In the genomic region with DNA sequence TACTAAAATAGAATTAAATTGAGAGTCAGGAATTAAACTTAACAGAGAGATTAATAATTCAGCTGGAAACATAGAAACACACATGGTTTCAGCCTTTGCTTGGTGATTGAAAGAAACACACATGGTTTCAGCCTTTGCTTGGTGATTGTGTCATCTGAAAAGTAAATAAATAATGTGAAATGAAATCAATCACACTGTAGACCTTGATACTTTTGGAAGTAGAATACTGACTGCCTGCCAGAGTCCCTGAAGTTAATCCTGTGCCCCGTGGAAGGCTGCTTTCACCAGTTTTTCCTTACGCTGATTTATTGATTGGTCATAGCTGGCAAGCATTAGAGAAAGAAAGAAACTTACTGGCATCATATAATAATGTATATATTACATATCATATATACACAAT, we compare ENCODE assay signal across 31 cellular contexts.
"Had no signal": no experiment of that assay in that cellular context is flagged by ENCODE, and none has a peak within 500 bp of the region (broad histone marks: within the 10 kb centered on the region; RNA-seq: fewer than 3 reads in every experiment).

No MANE protein-coding gene starts in this region.

- H3K4me3 Mint-ChIP-seq: naive thymus-derived CD4-positive, alpha-beta T cell; natural killer cell; nephron; neural progenitor cell; stimulated activated memory B cell treated with anti-CD40 and anti-IgM and Interleukin-4, amounts not matched to agents 10 μg/mL and 1 μg/mL and 100 μg/mL, for 72 hours; stimulated activated naive CD8-positive, alpha-beta T cell treated with anti-CD3 and anti-CD28 coated beads, Interleukin-15, amount 100 ng/mL, for 72 hours; type B pancreatic cell had no signal

- H3K4me3 ChIP-seq: neural progenitor cell, psoas muscle, skin epidermis, smooth muscle cell, spleen, suprapubic skin, testis, tibial artery, transverse colon, upper lobe of right lung, uterus had no signal

- H3K27ac Mint-ChIP-seq: naive thymus-derived CD4-positive, alpha-beta T cell; natural killer cell; nephron; neural progenitor cell; progenitor cell of endocrine pancreas; stimulated activated memory B cell treated with anti-CD40 and anti-IgM and Interleukin-4, amounts not matched to agents 10 μg/mL and 1 μg/mL and 100 μg/mL, for 72 hours; stimulated activated naive CD8-positive, alpha-beta T cell treated with anti-CD3 and anti-CD28 coated beads, Interleukin-15, amount 100 ng/mL, for 72 hours; type B pancreatic cell had no signal

- DNase-seq: naive thymus-derived CD4-positive, alpha-beta T cell; natural killer cell; occipital lobe; posterior cingulate gyrus; psoas muscle; right cardiac atrium; spleen; stimulated activated CD4-positive, alpha-beta T cell treated with anti-CD3 and anti-CD28 coated beads, Interleukin-12 subunit alpha, Interleukin-12 subunit beta, amount 100 ng/mL, for 4 hours; stimulated activated CD4-positive, alpha-beta T cell treated with anti-CD3 and anti-CD28 coated beads, Interleukin-1b, Interleukin-23, amount 100 ng/mL, for 48 hours; stimulated activated CD4-positive, alpha-beta T cell treated with anti-CD3 and anti-CD28 coated beads, Interleukin-4, amount 100 ng/mL, for 1 hour; stimulated activated CD4-positive, alpha-beta T cell treated with anti-CD3 and anti-CD28 coated beads, Interleukin-4, amount 100 ng/mL, for 4 hours; stimulated activated CD8-positive, alpha-beta memory T cell treated with anti-CD3 and anti-CD28 coated beads, Interleukin-4, amount 100 ng/mL, for 48 hours; stimulated activated naive CD4-positive, alpha-beta T cell; stimulated activated naive CD8-positive, alpha-beta T cell treated with anti-CD3 and anti-CD28 coated beads, Interleukin-15, amount 100 ng/mL, for 72 hours; stimulated activated naive CD8-positive, alpha-beta T cell treated with anti-CD3 and anti-CD28 coated beads, Interleukin-15, Interleukin-2, amounts not matched to agents 100 U/mL and 50 U/mL, for 24 hours; substantia nigra; testis; tibial artery; transverse colon; upper lobe of right lung; uterus had no signal

- H3K79me2 ChIP-seq: parathyroid adenoma had no signal

- H2AFZ ChIP-seq: neural progenitor cell, parathyroid adenoma had no signal

- H3K4me2 ChIP-seq: neural progenitor cell, smooth muscle cell had no signal

- H3K36me3 Mint-ChIP-seq: neural progenitor cell; stimulated activated memory B cell treated with anti-CD40 and anti-IgM and Interleukin-4, amounts not matched to agents 10 μg/mL and 1 μg/mL and 100 μg/mL, for 72 hours; type B pancreatic cell had no signal

- ATAC-seq: naive thymus-derived CD4-positive, alpha-beta T cell; natural killer cell; psoas muscle; right cardiac atrium; sciatic nerve; stimulated activated memory B cell treated with anti-CD40 and anti-IgM and Interleukin-4, amounts not matched to agents 10 μg/mL and 1 μg/mL and 100 μg/mL, for 72 hours; stimulated activated naive CD8-positive, alpha-beta T cell treated with anti-CD3 and anti-CD28 coated beads, Interleukin-15, amount 100 ng/mL, for 72 hours; stimulated activated naive CD8-positive, alpha-beta T cell treated with anti-CD3 and anti-CD28 coated beads, Interleukin-15, Interleukin-2, amounts not matched to agents 100 U/mL and 50 U/mL, for 24 hours; upper lobe of right lung had no signal

- H3K9ac ChIP-seq: neural progenitor cell, parathyroid adenoma had no signal

- H3K27me3 Mint-ChIP-seq: naive thymus-derived CD4-positive, alpha-beta T cell; progenitor cell of endocrine pancreas; stimulated activated memory B cell treated with anti-CD40 and anti-IgM and Interleukin-4, amounts not matched to agents 10 μg/mL and 1 μg/mL and 100 μg/mL, for 72 hours; stimulated activated naive CD8-positive, alpha-beta T cell treated with anti-CD3 and anti-CD28 coated beads, Interleukin-15, amount 100 ng/mL, for 72 hours; type B pancreatic cell had no signal

- H3K9me3 ChIP-seq: testis, upper lobe of right lung, uterus had no signal

- H3K27ac ChIP-seq: neural progenitor cell, parathyroid adenoma, psoas muscle, skin epidermis, spleen, suprapubic skin, testis, tibial artery, transverse colon, upper lobe of right lung, uterus had no signal

- H3K36me3 ChIP-seq: neural progenitor cell, spleen, suprapubic skin, tibial artery, transverse colon, upper lobe of right lung, uterus had no signal

- H3K4me1 Mint-ChIP-seq: naive thymus-derived CD4-positive, alpha-beta T cell; natural killer cell; nephron; neural progenitor cell; stimulated activated memory B cell treated with anti-CD40 and anti-IgM and Interleukin-4, amounts not matched to agents 10 μg/mL and 1 μg/mL and 100 μg/mL, for 72 hours; stimulated activated naive CD8-positive, alpha-beta T cell treated with anti-CD3 and anti-CD28 coated beads, Interleukin-15, amount 100 ng/mL, for 72 hours had no signal

- H3K9me3 Mint-ChIP-seq: type B pancreatic cell had no signal

- H3K4me1 ChIP-seq: neural progenitor cell, parathyroid adenoma, psoas muscle, spleen, suprapubic skin, testis, tibial artery, transverse colon, upper lobe of right lung, uterus had no signal

- H3K27me3 ChIP-seq: neural progenitor cell, spleen, suprapubic skin, testis, tibial artery, transverse colon, upper lobe of right lung, uterus had no signal
